Comparison of ENCODE assay signal across 12 cellular contexts in the genomic region with DNA sequence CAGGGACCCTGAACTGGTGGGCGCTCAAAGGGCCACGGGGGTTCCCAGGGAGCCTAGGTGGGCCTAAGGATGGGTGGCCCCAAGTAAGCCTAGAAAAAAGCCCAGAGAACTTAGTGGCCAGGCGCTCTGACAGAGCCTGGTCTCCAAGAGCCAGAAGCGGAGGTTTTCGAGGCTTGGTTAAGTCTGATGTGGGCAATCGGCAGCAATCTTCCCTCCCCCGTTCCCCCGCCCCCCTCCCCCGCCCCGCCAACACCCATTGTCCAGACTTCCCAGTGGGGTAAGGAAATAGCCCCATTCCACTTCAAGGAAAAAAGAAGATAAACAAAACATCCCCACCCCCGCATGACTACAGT. TPM values are rescaled to one million over a fixed set of nuclear protein-coding genes. Genes with fewer than 3 reads are reported as not detected.
DNase-seq lines count a peak whose midpoint lies in the region; FAIRE-seq and TF ChIP-seq lines count a peak whose summit lies in the region.
"Had no signal": no experiment of that assay in that cellular context is flagged by ENCODE, and none has a peak within 500 bp of the region (broad histone marks: within the 10 kb centered on the region; RNA-seq: fewer than 3 reads in every experiment).

No MANE protein-coding gene starts in this region.

- no peaks in the 10 kb centered on the region for H4K20me1 ChIP-seq in Karpas-422 (ENCODE audit: insufficient read depth, low read depth, low read length)

- DNase-seq in Calu3 = no peak
- no peak for DNase-seq in Karpas-422
- no peak for DNase-seq in epithelial cell of proximal tubule (ENCODE audit: low read depth)
- no peak for DNase-seq in osteocyte (ENCODE audit: extremely low spot score, unreplicated experiment)
- no peak for DNase-seq in frontal cortex (ENCODE audit: low spot score in 2 of 2)
- DNase-seq in activated CD4-positive, alpha-beta T cell treated with anti-CD3 and anti-CD28 coated beads, Interleukin-2, amount 50 U/mL, for 4 hours = no peak
- DNase-seq in NCI-H510A (lab: John Stamatoyannopoulos, UW) = no peak
- DNase-seq: activated CD4-positive, alpha-beta T cell treated with anti-CD3 and anti-CD28 coated beads for 1 hour; hypothalamus; MG63; NCI-H226 had no signal

- H3K9me3 Mint-ChIP-seq in Calu3 (ENCODE audit: low read depth, unreplicated experiment) (no peaks in the 10 kb centered on the region), osteocyte (ENCODE audit: unreplicated experiment) (no peaks in the 10 kb centered on the region)

- CTCF ChIA-PET in Calu3 (lab: Charles Lee) = no interaction called here

- no peak overlapping the region for H3K27ac ChIP-seq in Karpas-422 (ENCODE audit: low read length)

- intact Hi-C loops in Calu3 (cut with micrococcal nuclease; ENCODE audit: unreplicated experiment) = no loop called here

- peaks cover 10% of the 10 kb centered on the region for H3K4me1 ChIP-seq in Karpas-422 (ENCODE audit: low read length)

- no peak for FAIRE-seq in frontal cortex (lab: Jason Lieb, UNC)
- FAIRE-seq: GM12892 had no signal

- H3K9me2 ChIP-seq in Karpas-422 (replicated peaks; ENCODE audit: insufficient read depth, low read length) = no peaks in the 10 kb centered on the region

- H2AFZ ChIP-seq in Karpas-422 (ENCODE audit: low read length) = 0 out of 2 replicates have a peak overlapping the region, but pooled peaks have one; percentile 50

- H3K27me3 ChIP-seq in Karpas-422 (ENCODE audit: low read length) = no peaks in the 10 kb centered on the region
- H3K27me3 ChIP-seq: MG63 had no signal

- H3K36me3 ChIP-seq in Karpas-422 (ENCODE audit: insufficient read depth, low read length) = no peaks in the 10 kb centered on the region
- H3K36me3 ChIP-seq: MG63 had no signal

- peak overlapping the region; percentile 62 for H3K4me2 ChIP-seq in Karpas-422 (ENCODE audit: low read depth, low read length, poor library complexity, severe bottlenecking)

- H3K36me3 Mint-ChIP-seq in Calu3 (ENCODE audit: insufficient read depth, unreplicated experiment) (peaks cover 5% of the 10 kb centered on the region), osteocyte (ENCODE audit: unreplicated experiment) (no peaks in the 10 kb centered on the region)

- peaks cover 49% of the 10 kb centered on the region for H3K27me3 Mint-ChIP-seq in Calu3 (ENCODE audit: unreplicated experiment)
- H3K27me3 Mint-ChIP-seq in osteocyte (ENCODE audit: unreplicated experiment) = peaks cover 91% of the 10 kb centered on the region

- H3K9ac ChIP-seq in Karpas-422 (ENCODE audit: low read length) = no peak overlapping the region

- TF ChIP-seq CTCF in Calu3 (IDR thresholded peaks at IDR 0.05; ENCODE audit: unreplicated experiment) (no peak), epithelial cell of proximal tubule (conservative IDR thresholded peaks at IDR 0.05; ENCODE audit: low read depth, low read length) (no peak), osteocyte (IDR thresholded peaks at IDR 0.05) (no peak)

- no peaks in the 10 kb centered on the region for H3K79me2 ChIP-seq in Karpas-422 (ENCODE audit: low read length)

- H3K4me3 ChIP-seq in Karpas-422 (ENCODE audit: low read length) (peak overlapping the region; percentile 59; the same call in 1 of the 2 replicates), epithelial cell of proximal tubule (ENCODE audit: low read depth, low read length) (peak overlapping the region; percentile 10)
- H3K4me3 ChIP-seq: MG63 had no signal

- BruUV-seq in Calu3 (replicated peaks; lab: Mats Ljungman, UMichigan) = no TSS peak

- peak overlapping the region; percentile 68 for H3K4me3 Mint-ChIP-seq in Calu3 (ENCODE audit: low read depth, unreplicated experiment)
- peak overlapping the region; percentile 48 for H3K4me3 Mint-ChIP-seq in osteocyte (ENCODE audit: unreplicated experiment)

- no peak overlapping the region for H3K27ac Mint-ChIP-seq in Calu3 (ENCODE audit: unreplicated experiment)
- no peak overlapping the region for H3K27ac Mint-ChIP-seq in osteocyte (ENCODE audit: unreplicated experiment)

- peaks cover 25% of the 10 kb centered on the region for H3K4me1 Mint-ChIP-seq in Calu3 (ENCODE audit: low read depth, unreplicated experiment)
- peaks cover 32% of the 10 kb centered on the region for H3K4me1 Mint-ChIP-seq in osteocyte (ENCODE audit: unreplicated experiment)

- H3K9me3 ChIP-seq in Karpas-422 (ENCODE audit: low read length) = no peaks in the 10 kb centered on the region
- H3K9me3 ChIP-seq: MG63 had no signal

RNA-seq across cellular contexts. Expression of a gene that starts 6.7 kb away (rescaled TPM):
- total RNA-seq in Calu3 (2022) (0.61 and 0.73 TPM in 2 replicates), epithelial cell of proximal tubule (not detected in 2 replicates), osteocyte (not detected in 2 replicates), frontal cortex (6.9 TPM)
- 0.54 and 0.60 TPM in 2 replicates for total RNA-seq in Karpas-422 (2014; rRNA removed; shearing (Covaris generic); ENCODE audit: low replicate concordance)
